In genomic region chr14:82482345-82482744, GRCh38 we compare ENCODE assay signal across 30 cellular contexts.
"Had no signal": no experiment of that assay in that cellular context is flagged by ENCODE, and none has a peak within 500 bp of the region (broad histone marks: within the 10 kb centered on the region; RNA-seq: fewer than 3 reads in every experiment).

No MANE protein-coding gene starts in this region.

- H3K27me3 ChIP-seq: brain microvascular endothelial cell, esophagus muscularis mucosa, foreskin keratinocyte, gastrocnemius medialis, heart left ventricle had no signal

- H3K9me3 ChIP-seq: esophagus muscularis mucosa, gastrocnemius medialis, heart left ventricle had no signal

- H3K27ac ChIP-seq: brain microvascular endothelial cell, esophagus muscularis mucosa, foreskin keratinocyte, gastrocnemius medialis, heart left ventricle, WERI-Rb-1 had no signal

- H3K4me1 ChIP-seq: esophagus muscularis mucosa, foreskin keratinocyte, gastrocnemius medialis, heart left ventricle had no signal

- DNase-seq: activated B cell treated with CpG ODN at 0.5 μM for 24 hours; activated CD4-positive, alpha-beta T cell treated with anti-CD3 and anti-CD28 coated beads for 48 hours; activated CD4-positive, alpha-beta T cell treated with anti-CD3 and anti-CD28 coated beads, Interleukin-2, amount 50 U/mL, for 1 hour; activated CD4-positive, alpha-beta T cell treated with anti-CD3 and anti-CD28 coated beads, Interleukin-2, amount 50 U/mL, for 48 hours; activated CD8-positive, alpha-beta memory T cell treated with anti-CD3 and anti-CD28 coated beads for 24 hours; activated CD8-positive, alpha-beta T cell treated with anti-CD3 and anti-CD28 coated beads for 36 hours; activated effector memory CD4-positive, alpha-beta T cell treated with Interleukin-2 at 50 U/mL for 16 hours; activated gamma-delta T cell treated with Interleukin-2 at 50 U/mL for 16 hours; activated naive CD4-positive, alpha-beta T cell treated with anti-CD3 and anti-CD28 coated beads, Interleukin-2, amount 50 U/mL, for 16 hours; activated naive CD4-positive, alpha-beta T cell treated with Interleukin-2 at 50 U/mL for 16 hours; activated T-cell treated with anti-CD3 and anti-CD28 coated beads, Interleukin-2, amount 50 U/mL, for 4 hours; amniotic stem cell; anterior cingulate cortex; brain microvascular endothelial cell; cortex of kidney; dermis blood vessel endothelial cell; effector CD4-positive, alpha-beta T cell; effector memory CD8-positive, alpha-beta T cell; erythroblast; foreskin keratinocyte; gastrocnemius medialis; glutamatergic neuron; heart left ventricle; T1000; WERI-Rb-1 had no signal

- H3K4me3 ChIP-seq: esophagus muscularis mucosa, gastrocnemius medialis, heart left ventricle had no signal

- ATAC-seq: activated CD4-positive, CD25-positive, alpha-beta regulatory T cell treated with anti-CD3 and anti-CD28 coated beads, Interleukin-2, amount 50 U/mL, for 24 hours; activated CD8-positive, alpha-beta T cell treated with anti-CD3 and anti-CD28 coated beads for 36 hours; activated T-cell treated with anti-CD3 and anti-CD28 coated beads, Interleukin-2, amount 50 U/mL, for 4 hours; activated T-helper 17 cell treated with anti-CD3 and anti-CD28 coated beads, Interleukin-2, amount 50 U/mL, for 72 hours; effector memory CD8-positive, alpha-beta T cell; foreskin keratinocyte; gastrocnemius medialis; heart left ventricle had no signal

- FAIRE-seq: astrocyte, bronchial epithelial cell had no signal

- H3K36me3 ChIP-seq: brain microvascular endothelial cell, esophagus muscularis mucosa, gastrocnemius medialis, heart left ventricle, WERI-Rb-1 had no signal
